Comparison of ENCODE assay signal across 15 cellular contexts in the genomic region with DNA sequence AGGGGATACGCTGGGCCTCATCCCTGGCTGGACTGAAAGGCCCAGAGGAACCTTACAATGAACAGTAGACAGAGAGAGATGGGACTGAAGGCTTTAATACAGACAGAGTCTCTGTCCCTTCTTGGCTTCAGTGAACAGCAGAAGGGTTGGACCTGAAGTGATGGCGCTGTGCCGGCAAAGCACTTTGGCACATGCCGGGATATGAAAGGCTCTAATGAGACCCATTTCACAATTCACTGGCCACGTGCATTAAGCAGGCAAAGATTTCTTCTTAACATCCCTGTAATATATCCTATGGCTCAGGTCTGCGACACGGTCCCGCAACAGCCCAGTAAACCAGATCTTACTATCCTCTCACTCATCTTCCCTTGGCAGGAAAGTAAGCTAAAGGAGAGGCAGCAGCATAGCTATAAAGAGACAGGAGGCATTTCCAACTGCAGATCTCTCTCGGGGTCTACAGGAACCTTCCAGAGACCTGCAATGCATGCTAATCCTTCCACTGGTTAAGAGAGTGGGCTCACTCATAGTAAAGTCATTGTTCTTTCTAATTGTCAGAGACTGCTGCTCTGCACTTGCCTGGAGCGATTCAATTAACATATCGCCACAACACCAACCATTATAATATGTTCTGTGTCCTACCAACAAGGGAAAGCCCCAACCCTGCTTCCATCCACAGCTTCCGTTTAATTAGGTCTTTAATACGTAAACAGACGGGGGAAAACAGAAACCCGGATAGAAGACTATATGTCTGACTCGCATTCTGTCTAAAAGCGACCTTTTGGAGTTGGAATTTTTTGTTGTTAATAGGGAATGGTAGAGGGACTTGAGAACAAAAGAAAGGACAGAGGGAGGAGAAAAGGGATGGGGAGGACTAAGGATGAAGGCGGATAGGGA.
DNase-seq lines count a peak whose midpoint lies in the region; ATAC-seq and TF ChIP-seq lines count a peak whose summit lies in the region.
"Had no signal": no experiment of that assay in that cellular context is flagged by ENCODE, and none has a peak within 500 bp of the region (broad histone marks: within the 10 kb centered on the region; RNA-seq: fewer than 3 reads in every experiment).

No MANE protein-coding gene starts in this region.

- no peak for TF ChIP-seq CTCF in gastrocnemius medialis (IDR thresholded peaks at IDR 0.05 in 4 of 5, conservative IDR thresholded peaks at IDR 0.05 in 1 of 5)

- DNase-seq in astrocyte of the hippocampus (ENCODE audit: low read depth, low spot score) = peak; percentile 56
- DNase-seq in islet precursor cell = peak; percentile 78
- DNase-seq in gastrocnemius medialis = peak; percentile 16 to 28
- DNase-seq in SIG-M5 (lab: John Stamatoyannopoulos, UW) = no peak
- DNase-seq in T-helper 9 cell = no peak
- DNase-seq in left colon = no peak
- DNase-seq in activated CD4-positive, alpha-beta T cell treated with anti-CD3 and anti-CD28 coated beads, Interleukin-2, amount 50 U/mL, for 48 hours = no peak
- DNase-seq: activated T-cell treated with anti-CD3 and anti-CD28 coated beads for 4 hours; naive B cell; NCI-H2081; stimulated activated CD4-positive, alpha-beta T cell treated with anti-CD3 and anti-CD28 coated beads, Interleukin-1b, Interleukin-23, amount 100 ng/mL, for 48 hours had no signal

- H3K4me1 ChIP-seq in HUES48 (ENCODE audit: control insufficient read depth, insufficient read depth, low read length) (peaks cover 12% of the 10 kb centered on the region), gastrocnemius medialis (no peaks in the 10 kb centered on the region)
- H3K4me1 ChIP-seq: body of pancreas had no signal

- intact Hi-C loops in gastrocnemius medialis (cut with DNase I; ENCODE audit: low total_unique reads) = no loop called here
- intact Hi-C loops in left colon (cut with DNase I, micrococcal nuclease) = no loop called here

- H3K27ac ChIP-seq in HUES48 (ENCODE audit: low read depth, low read length) (peak overlapping the region; percentile 38), gastrocnemius medialis (no peak overlapping the region)
- H3K27ac ChIP-seq: body of pancreas had no signal

- H3K9me3 ChIP-seq in HUES48 (ENCODE audit: control insufficient read depth, insufficient read depth, low read length) (no peaks in the 10 kb centered on the region), gastrocnemius medialis (no peaks in the 10 kb centered on the region)
- H3K9me3 ChIP-seq: body of pancreas had no signal

- in situ Hi-C loops in gastrocnemius medialis (cut with MboI; ENCODE audit: low sequenced_read_pairs in 4 of 4) = no loop called here

- no peak for TF ChIP-seq POLR2A in gastrocnemius medialis (IDR thresholded peaks at IDR 0.05)

- ATAC-seq in gastrocnemius medialis (no peak), left colon (no peak)
- ATAC-seq: body of pancreas; esophagus mucosa; stimulated activated effector memory CD8-positive, alpha-beta T cell treated with anti-CD3 and anti-CD28 coated beads, Interleukin-12 subunit alpha, Interleukin-12 subunit beta, amount 100 ng/mL, for 72 hours had no signal

- no peaks in the 10 kb centered on the region for H3K27me3 ChIP-seq in HUES48 (ENCODE audit: control insufficient read depth, insufficient read depth, low read length)
- H3K27me3 ChIP-seq in gastrocnemius medialis = no peaks in the 10 kb centered on the region
- H3K27me3 ChIP-seq: body of pancreas had no signal

- H3K4me3 ChIP-seq in HUES48 (ENCODE audit: low read depth, low read length) = no peak overlapping the region
- no peak overlapping the region for H3K4me3 ChIP-seq in gastrocnemius medialis
- H3K4me3 ChIP-seq: body of pancreas had no signal

- no peak overlapping the region for H3K9ac ChIP-seq in HUES48 (ENCODE audit: low read depth, low read length)

- H3K36me3 ChIP-seq in HUES48 (ENCODE audit: control insufficient read depth, insufficient read depth, low read length) (no peaks in the 10 kb centered on the region), gastrocnemius medialis (no peaks in the 10 kb centered on the region)

Comparison
In these comparisons a context has a peak if more than half of its experiments do, and no peak if none do; other contexts are left out.
1. DNase-seq: peak in astrocyte of the hippocampus (single experiment), islet precursor cell (single experiment) and gastrocnemius medialis (2 of 2); none in SIG-M5 (single experiment), T-helper 9 cell (single experiment), left colon (0 of 2) and activated CD4-positive, alpha-beta T cell treated with anti-CD3 and anti-CD28 coated beads, Interleukin-2, amount 50 U/mL, for 48 hours (0 of 2).